Comparison of ENCODE assay signal across 8 cellular contexts in genomic region chr16:22194707-22195444, GRCh38. TPM values are rescaled to one million over a fixed set of nuclear protein-coding genes. Genes with fewer than 3 reads are reported as not detected.
DNase-seq lines count a peak whose midpoint lies in the region; ATAC-seq and TF ChIP-seq lines count a peak whose summit lies in the region.

No MANE protein-coding gene starts in this region.

- H3K4me3 ChIP-seq in GM12865 (ENCODE audit: low read depth, low read length) (peak overlapping the region; percentile 14), Peyer's patch (no peak overlapping the region), sigmoid colon (no peak overlapping the region)

- TF ChIP-seq EP300 in sigmoid colon (IDR thresholded peaks at IDR 0.05): no peak

- H3K27me3 ChIP-seq in Peyer's patch: no peaks in the 10 kb centered on the region
- H3K27me3 ChIP-seq in sigmoid colon: no peaks in the 10 kb centered on the region

- peak overlapping the region; percentile 48 to 77 (median 62) for H3K27ac ChIP-seq in Peyer's patch
- peak overlapping the region; percentile 73 to 84 (median 77) for H3K27ac ChIP-seq in sigmoid colon

- peaks cover 33 to 38% of the 10 kb centered on the region in 2 donors for H3K4me1 Mint-ChIP-seq in effector memory CD8-positive, alpha-beta T cell (ENCODE audit: low read depth in 2 of 2)

- H3K4me1 ChIP-seq in Peyer's patch (peaks cover 0 to 16% (median 4%) of the 10 kb centered on the region in 4 donors), sigmoid colon (peaks cover 0 to 37% (median 27%) of the 10 kb centered on the region in 4 donors)

- H3K36me3 Mint-ChIP-seq in effector memory CD8-positive, alpha-beta T cell (ENCODE audit: insufficient read depth): peaks cover 66% of the 10 kb centered on the region

- no peaks in the 10 kb centered on the region for H3K9me3 ChIP-seq in Peyer's patch
- no peaks in the 10 kb centered on the region for H3K9me3 ChIP-seq in sigmoid colon

- TF ChIP-seq CTCF in GM12865 (IDR thresholded peaks at IDR 0.05; ENCODE audit: insufficient read depth, low read depth, low read length, missing control alignments) (no peak), Peyer's patch (IDR thresholded peaks at IDR 0.05) (no peak), sigmoid colon (IDR thresholded peaks at IDR 0.05) (no peak)

- intact Hi-C loops in sigmoid colon (cut with DNase I): loop anchor here (1.0 to 5.0 kb wide), 2 partner anchors 102 to 177 kb away; partner anchors contain the start of genes CDR2 and POLR3E

- no peaks in the 10 kb centered on the region for H3K36me3 ChIP-seq in Peyer's patch
- no peaks in the 10 kb centered on the region for H3K36me3 ChIP-seq in sigmoid colon

- TF ChIP-seq POLR2A in Peyer's patch (IDR thresholded peaks at IDR 0.05) (no peak), sigmoid colon (IDR thresholded peaks at IDR 0.05) (no peak)

- peak overlapping the region; percentile 87 for H3K4me3 Mint-ChIP-seq in effector memory CD8-positive, alpha-beta T cell

- WGBS in sigmoid colon, 2 donors: 59 to 74% methylated on average over 9 of the region's 9 CpGs

- ATAC-seq in effector memory CD8-positive, alpha-beta T cell (replicated peaks): no peak
- ATAC-seq in HG02623 (IDR thresholded peaks at IDR 0.05; ENCODE audit: unreplicated experiment) (no peak), HG03175 (IDR thresholded peaks at IDR 0.05; ENCODE audit: unreplicated experiment) (no peak)

- H3K9me3 Mint-ChIP-seq in effector memory CD8-positive, alpha-beta T cell: peaks cover 3 to 11% of the 10 kb centered on the region in 2 donors

- no peaks in the 10 kb centered on the region for H3K27me3 Mint-ChIP-seq in effector memory CD8-positive, alpha-beta T cell

- peak overlapping the region; percentile 100 for H3K27ac Mint-ChIP-seq in effector memory CD8-positive, alpha-beta T cell

- DNase-seq in GM12865 (ENCODE audit: low read depth) (peak; percentile 73), Peyer's patch (no peak), sigmoid colon (no peak), SIG-M5 treated with dmso at 0.1 percent for 504 hours (lab: John Stamatoyannopoulos, UW; ENCODE audit: unreplicated experiment) (no peak), NCI-H446 treated with DMSO at 0.1 percent for 48 hours (lab: John Stamatoyannopoulos, UW) (no peak)
- no peak for DNase-seq in effector memory CD8-positive, alpha-beta T cell

RNA-seq across cellular contexts. Expression of gene EEF2K, which starts 11.2 kb away (rescaled TPM):
- total RNA-seq in Peyer's patch (10 to 100 TPM; 26.9 to 46.4 (median 36.1) TPM), sigmoid colon (10 to 100 TPM; 37.2 to 54.8 (median 44.2) TPM)
- polyA plus RNA-seq in sigmoid colon: 10 to 100 TPM in 1 of 3 donors, 1 to 10 TPM in 2; 3.6 to 10.5 (median 3.7) TPM

RNA-seq across cellular contexts. Expression of gene SDR42E2, which starts 32.6 kb away (rescaled TPM):
- total RNA-seq in Peyer's patch (not detected), sigmoid colon (not detected)
- polyA plus RNA-seq in sigmoid colon: under 1 TPM in 1 of 3 donors, not detected in 2; 0.04 TPM
